21 cellular contexts compared by ENCODE assay signal in the genomic region with DNA sequence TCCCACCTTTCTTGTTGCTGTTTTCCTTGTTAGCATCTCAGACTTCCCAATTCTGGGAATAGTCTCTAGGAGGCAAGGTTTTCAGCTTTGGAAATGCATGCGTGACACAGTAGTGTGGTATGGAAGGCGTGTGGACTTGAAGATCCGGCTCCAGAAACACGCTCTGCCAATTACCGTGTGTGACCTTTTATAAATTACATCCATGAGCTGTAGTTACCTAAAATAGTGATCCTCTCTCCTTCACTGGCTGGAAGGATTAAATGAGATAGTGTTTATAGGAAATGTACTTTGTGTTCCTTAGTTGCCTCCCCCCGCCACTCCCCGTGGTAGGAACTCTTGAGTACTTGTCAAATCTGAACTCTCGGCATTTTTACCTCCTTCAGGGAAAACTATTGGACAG.
"Had no signal": no experiment of that assay in that cellular context is flagged by ENCODE, and none has a peak within 500 bp of the region (broad histone marks: within the 10 kb centered on the region; RNA-seq: fewer than 3 reads in every experiment).

No MANE protein-coding gene starts in this region.

- H3K36me3 ChIP-seq: right atrium auricular region, tibial nerve, vagina had no signal

- H3K4me3 Mint-ChIP-seq: activated naive CD8-positive, alpha-beta T cell treated with anti-CD3 and anti-CD28 coated beads, Interleukin-2, amount 10 ng/mL, durations not matched to agents 7 days and 5 days; activated T-cell treated with anti-CD3 and anti-CD28 coated beads, Interleukin-2, amount 50 U/mL, for 72 hours; mesothelial cell of epicardium; stimulated activated naive CD8-positive, alpha-beta T cell treated with anti-CD3 and anti-CD28 coated beads, Interleukin-15, Interleukin-2, amounts not matched to agents 100 ng/mL and 50 ng/mL, for 24 hours; T-cell had no signal

- H3K27ac ChIP-seq: body of pancreas, dorsolateral prefrontal cortex, epithelial cell of prostate, right atrium auricular region, tibial nerve, vagina had no signal

- H3K9me3 ChIP-seq: body of pancreas, right atrium auricular region, tibial nerve, vagina had no signal

- H3K4me1 ChIP-seq: body of pancreas, vagina had no signal

- H3K27me3 ChIP-seq: body of pancreas, dorsolateral prefrontal cortex, right atrium auricular region, tibial nerve, vagina had no signal

- H3K9me3 Mint-ChIP-seq: activated naive CD8-positive, alpha-beta T cell treated with anti-CD3 and anti-CD28 coated beads, Interleukin-2, amount 10 ng/mL, durations not matched to agents 7 days and 5 days; activated T-cell treated with anti-CD3 and anti-CD28 coated beads, Interleukin-2, amount 50 U/mL, for 72 hours; mesothelial cell of epicardium; stimulated activated naive CD8-positive, alpha-beta T cell treated with anti-CD3 and anti-CD28 coated beads, Interleukin-15, Interleukin-2, amounts not matched to agents 100 ng/mL and 50 ng/mL, for 24 hours; T-cell had no signal

- ATAC-seq: activated CD4-positive, CD25-positive, alpha-beta regulatory T cell treated with anti-CD3 and anti-CD28 coated beads, Interleukin-2, amount 50 U/mL, for 24 hours; activated T-cell treated with anti-CD3 and anti-CD28 coated beads, Interleukin-2, amount 50 U/mL, for 72 hours; body of pancreas; left lobe of liver; T-cell had no signal

- H3K27ac Mint-ChIP-seq: activated naive CD8-positive, alpha-beta T cell treated with anti-CD3 and anti-CD28 coated beads, Interleukin-2, amount 10 ng/mL, durations not matched to agents 7 days and 5 days; activated T-cell treated with anti-CD3 and anti-CD28 coated beads, Interleukin-2, amount 50 U/mL, for 72 hours; mesothelial cell of epicardium; progenitor cell of endocrine pancreas; stimulated activated naive CD8-positive, alpha-beta T cell treated with anti-CD3 and anti-CD28 coated beads, Interleukin-15, Interleukin-2, amounts not matched to agents 100 ng/mL and 50 ng/mL, for 24 hours had no signal

- H3K4me3 ChIP-seq: body of pancreas, dorsolateral prefrontal cortex, lung, right atrium auricular region, tibial nerve, vagina had no signal

- DNase-seq: activated CD4-positive, alpha-beta T cell treated with anti-CD3 and anti-CD28 coated beads, Interleukin-2, amount 50 U/mL, for 1 hour; activated gamma-delta T cell; activated naive CD8-positive, alpha-beta T cell treated with anti-CD3 and anti-CD28 coated beads, Interleukin-2, amount 10 ng/mL, durations not matched to agents 7 days and 5 days; activated T-cell treated with anti-CD3 and anti-CD28 coated beads, Interleukin-2, amount 50 U/mL, for 72 hours; body of pancreas; caudate nucleus; dorsolateral prefrontal cortex; foreskin melanocyte; kidney; T-cell; T1000 had no signal

- H3K27me3 Mint-ChIP-seq: activated naive CD8-positive, alpha-beta T cell treated with anti-CD3 and anti-CD28 coated beads, Interleukin-2, amount 10 ng/mL, durations not matched to agents 7 days and 5 days; progenitor cell of endocrine pancreas; stimulated activated naive CD8-positive, alpha-beta T cell treated with anti-CD3 and anti-CD28 coated beads, Interleukin-15, Interleukin-2, amounts not matched to agents 100 ng/mL and 50 ng/mL, for 24 hours; T-cell had no signal
